Comparison of ENCODE assay signal across 11 cellular contexts in the genomic region with DNA sequence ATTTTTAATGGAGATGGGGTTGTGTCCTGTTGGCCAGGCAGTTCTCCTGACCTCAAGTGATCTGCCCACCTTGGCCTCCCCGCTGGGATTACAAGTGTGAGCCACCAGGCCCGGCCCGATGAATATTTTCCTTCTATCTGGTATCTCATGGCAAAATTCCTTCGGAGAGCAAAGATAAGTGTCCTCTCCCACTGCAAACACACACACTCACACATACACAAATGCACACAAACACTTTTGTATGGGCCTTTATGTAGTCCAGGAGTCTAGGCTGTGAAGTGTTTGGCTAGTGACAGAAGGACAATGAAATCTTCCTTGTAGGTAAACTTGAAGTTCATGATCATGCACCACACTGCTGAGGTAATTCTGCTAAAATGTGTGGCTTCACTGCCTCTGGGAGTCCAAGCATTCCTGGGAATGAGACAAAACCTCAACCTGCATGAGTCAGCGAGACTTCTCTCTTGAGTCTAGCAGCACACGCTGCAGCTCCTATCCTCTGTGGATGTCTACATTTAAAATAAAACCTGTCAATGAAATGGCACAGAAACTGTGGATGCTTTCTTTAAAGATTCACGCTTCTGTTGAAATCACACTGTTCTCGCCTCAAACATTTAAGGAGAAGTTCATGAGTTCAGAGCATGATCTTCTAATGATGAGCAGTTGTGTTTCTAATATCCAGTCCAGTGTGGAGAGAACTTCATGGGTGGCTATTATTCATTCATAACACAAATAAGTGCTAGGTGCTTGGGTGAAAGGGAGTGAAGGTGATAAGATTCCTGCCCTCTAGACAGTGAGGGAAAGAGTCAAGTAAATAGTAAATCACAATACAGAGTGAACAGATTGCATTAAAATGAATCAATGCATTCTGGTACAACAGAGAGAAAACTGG.
A peak's percentile ranks its signal among the peaks of the same experiment; 100 is the strongest.
DNase-seq lines count a peak whose midpoint lies in the region; ATAC-seq and TF ChIP-seq lines count a peak whose summit lies in the region.
"Had no signal": no experiment of that assay in that cellular context is flagged by ENCODE, and none has a peak within 500 bp of the region (broad histone marks: within the 10 kb centered on the region; RNA-seq: fewer than 3 reads in every experiment).

No MANE protein-coding gene starts in this region.

- in situ Hi-C loops in Caki2 (cut with HindIII; ENCODE audit: low pct_unique_long_range_greater_than_20kb, low sequenced_read_pairs): no loop called here
- in situ Hi-C loops in GM13977 (cut with MboI; ENCODE audit: low pct_unique_long_range_greater_than_20kb, low sequenced_read_pairs, unreplicated experiment): no loop called here

- ATAC-seq in HG03135 (IDR thresholded peaks at IDR 0.05; ENCODE audit: unreplicated experiment): no peak

- TF ChIP-seq CTCF in GM13977 (IDR thresholded peaks at IDR 0.05; ENCODE audit: extremely low read depth, insufficient read depth, missing control alignments): no peak

- DNase-seq in Caki2 (ENCODE audit: low read depth) (peak; percentile 96), NCI-H460 (ENCODE audit: extremely low read depth, low read depth) (peak; percentile 9), dedifferentiated amniotic fluid mesenchymal stem cell (ENCODE audit: extremely low spot score) (peak; percentile 91), myocyte (ENCODE audit: low read depth) (peak; percentile 92), GM13977 (ENCODE audit: low spot score) (no peak), DMS114 treated with DMSO at 0.1 percent for 48 hours (lab: John Stamatoyannopoulos, UW; ENCODE audit: unreplicated experiment) (no peak)
- DNase-seq in activated CD8-positive, alpha-beta memory T cell treated with anti-CD3 and anti-CD28 coated beads, Interleukin-2, amount 50 U/mL, for 4 hours: no peak
- DNase-seq: activated B cell treated with CpG ODN at 0.5 μM for 24 hours, glutamatergic neuron, NCI-H526 treated with DMSO at 0.1 percent for 48 hours had no signal

Comparison
In these comparisons a context has a peak if more than half of its experiments do, and no peak if none do; other contexts are left out.
1. DNase-seq: peak in Caki2 (single experiment), NCI-H460 (single experiment), dedifferentiated amniotic fluid mesenchymal stem cell (single experiment) and myocyte (single experiment); none in activated CD8-positive, alpha-beta memory T cell treated with anti-CD3 and anti-CD28 coated beads, Interleukin-2, amount 50 U/mL, for 4 hours (single experiment), GM13977 (single experiment) and DMS114 treated with DMSO at 0.1 percent for 48 hours (single experiment).